In genomic region chr3:95356764-95357501, GRCh38 we compare ENCODE assay signal across 16 cellular contexts.
DNase-seq lines count a peak whose midpoint lies in the region; ATAC-seq and TF ChIP-seq lines count a peak whose summit lies in the region.
"Had no signal": no experiment of that assay in that cellular context is flagged by ENCODE, and none has a peak within 500 bp of the region (broad histone marks: within the 10 kb centered on the region; RNA-seq: fewer than 3 reads in every experiment).

No MANE protein-coding gene starts in this region.

- no peak overlapping the region for H3K4me2 ChIP-seq in PC-9

- no peaks in the 10 kb centered on the region for H3K9me2 ChIP-seq in PC-9 (ENCODE audit: insufficient read depth)

- DNase-seq in mesothelial cell of epicardium (ENCODE audit: low spot score in 2 of 2, unreplicated experiment in 2 of 2) (no peak), RKO (ENCODE audit: low spot score) (no peak), PC-9 (no peak), T-cell (no peak), NCI-H226 (no peak)
- DNase-seq: activated CD8-positive, alpha-beta T cell treated with anti-CD3 and anti-CD28 coated beads, Interleukin-2, amount 10 ng/mL, durations not matched to agents 7 days and 5 days; activated naive CD8-positive, alpha-beta T cell treated with anti-CD3 and anti-CD28 coated beads for 36 hours; C1 segment of cervical spinal cord; GF-D8; immature natural killer cell; naive B cell; NCI-H1436; T-helper 1 cell had no signal

- CTCF ChIA-PET in PC-9 (lab: Charles Lee) = no interaction called here
- CTCF ChIA-PET in T-cell (lab: Charles Lee) = no interaction called here

- no peak overlapping the region for H3K4me3 ChIP-seq in PC-9

- H3K27ac Mint-ChIP-seq in mesothelial cell of epicardium (peak overlapping the region; percentile 2), T-cell (no peak overlapping the region)
- H3K27ac Mint-ChIP-seq: activated CD8-positive, alpha-beta T cell treated with anti-CD3 and anti-CD28 coated beads, Interleukin-2, amount 10 ng/mL, durations not matched to agents 7 days and 5 days; activated naive CD8-positive, alpha-beta T cell treated with anti-CD3 and anti-CD28 coated beads for 36 hours; immature natural killer cell; naive B cell had no signal

- intact Hi-C loops in PC-9 (cut with micrococcal nuclease; ENCODE audit: unreplicated experiment) = no loop called here

- no peaks in the 10 kb centered on the region for H3K27me3 Mint-ChIP-seq in mesothelial cell of epicardium (ENCODE audit: low read depth)
- H3K27me3 Mint-ChIP-seq in T-cell = no peaks in the 10 kb centered on the region
- H3K27me3 Mint-ChIP-seq: activated naive CD8-positive, alpha-beta T cell treated with anti-CD3 and anti-CD28 coated beads for 36 hours; naive B cell had no signal

- no peaks in the 10 kb centered on the region for H3K79me2 ChIP-seq in PC-9 (ENCODE audit: low read depth)

- ATAC-seq in GM18873 (IDR thresholded peaks at IDR 0.05; ENCODE audit: low FRiP score, unreplicated experiment) = peak; percentile 43
- ATAC-seq in HG02588 (IDR thresholded peaks at IDR 0.05; ENCODE audit: unreplicated experiment) = peak; percentile 47
- peak; percentile 67 for ATAC-seq in HG03457 (IDR thresholded peaks at IDR 0.05; ENCODE audit: unreplicated experiment)
- no peak for ATAC-seq in T-cell (replicated peaks in 1 of 4)
- ATAC-seq: activated CD8-positive, alpha-beta T cell treated with anti-CD3 and anti-CD28 coated beads, Interleukin-2, amount 10 ng/mL, durations not matched to agents 7 days and 5 days had no signal

- POLR2A ChIA-PET in PC-9 (lab: Charles Lee; ENCODE audit: unreplicated experiment) = no interaction called here
- POLR2A ChIA-PET in T-cell (lab: Charles Lee) = no interaction called here

- H3K36me3 ChIP-seq in PC-9 (ENCODE audit: low read depth) = no peaks in the 10 kb centered on the region

- H3K9me3 Mint-ChIP-seq in mesothelial cell of epicardium (no peaks in the 10 kb centered on the region), T-cell (peaks cover 0 to 6% (median 4%) of the 10 kb centered on the region in 3 donors)

- BruUV-seq in PC-9 (replicated peaks; lab: Mats Ljungman, UMichigan) = no TSS peak

- H4K20me1 ChIP-seq in PC-9 (ENCODE audit: insufficient read depth) = 0 out of 2 replicates have a peak, but pooled peaks cover 4% of the 10 kb centered on the region

- no peaks in the 10 kb centered on the region for H3F3A ChIP-seq in PC-9 (ENCODE audit: insufficient read depth, low read depth)

- H3K4me1 ChIP-seq in PC-9 (replicated peaks; ENCODE audit: insufficient read depth) = no peaks in the 10 kb centered on the region

- TF ChIP-seq CTCF in mesothelial cell of epicardium (IDR thresholded peaks at IDR 0.05; ENCODE audit: unreplicated experiment) (no peak), PC-9 (conservative IDR thresholded peaks at IDR 0.05) (no peak)

- no peak overlapping the region for H3K4me3 Mint-ChIP-seq in mesothelial cell of epicardium
- H3K4me3 Mint-ChIP-seq in T-cell = no peak overlapping the region
- H3K4me3 Mint-ChIP-seq: activated CD8-positive, alpha-beta T cell treated with anti-CD3 and anti-CD28 coated beads, Interleukin-2, amount 10 ng/mL, durations not matched to agents 7 days and 5 days; activated naive CD8-positive, alpha-beta T cell treated with anti-CD3 and anti-CD28 coated beads for 36 hours; immature natural killer cell; naive B cell had no signal

- H3K4me1 Mint-ChIP-seq in mesothelial cell of epicardium = peaks cover 3% of the 10 kb centered on the region
- H3K4me1 Mint-ChIP-seq in T-cell = no peaks in the 10 kb centered on the region
- H3K4me1 Mint-ChIP-seq: activated naive CD8-positive, alpha-beta T cell treated with anti-CD3 and anti-CD28 coated beads for 36 hours; immature natural killer cell; naive B cell had no signal

- no peaks in the 10 kb centered on the region for H3K9me3 ChIP-seq in PC-9 (ENCODE audit: insufficient read depth, low read depth)

- H3K36me3 Mint-ChIP-seq in mesothelial cell of epicardium (no peaks in the 10 kb centered on the region), T-cell (no peaks in the 10 kb centered on the region)
- H3K36me3 Mint-ChIP-seq: activated naive CD8-positive, alpha-beta T cell treated with anti-CD3 and anti-CD28 coated beads for 36 hours; immature natural killer cell; naive B cell had no signal

- no peak overlapping the region for H3K27ac ChIP-seq in PC-9

- H2AFZ ChIP-seq in PC-9 = no peak overlapping the region

- H3K27me3 ChIP-seq in PC-9 (ENCODE audit: insufficient read depth, low read depth) = no peaks in the 10 kb centered on the region

Comparison
In these comparisons a context has a peak if more than half of its experiments do, and no peak if none do; other contexts are left out.
1. ATAC-seq: peak in GM18873 (single experiment), HG02588 (single experiment) and HG03457 (single experiment); none in T-cell (0 of 4).